Comparison of ENCODE assay signal across 13 cellular contexts in the genomic region with DNA sequence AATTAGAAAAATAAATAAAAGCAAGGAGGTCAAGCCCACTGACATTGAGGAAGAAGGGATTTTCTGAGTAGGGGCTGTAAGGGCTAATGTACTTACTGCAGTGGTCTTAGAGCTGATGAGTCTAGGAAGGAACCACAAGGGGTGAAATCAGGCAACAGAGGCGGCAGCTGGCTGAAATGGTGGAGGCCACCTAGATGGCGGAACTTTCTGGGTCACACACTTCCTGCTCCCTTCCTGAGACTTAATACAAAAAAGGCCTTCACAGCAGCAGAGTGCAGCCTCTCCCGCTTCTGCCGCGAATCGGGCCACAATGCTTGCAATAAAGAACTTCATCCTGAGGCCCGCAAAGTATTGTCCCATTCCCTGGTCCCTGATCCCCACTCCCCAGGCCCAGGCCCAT. TPM values are rescaled to one million over a fixed set of nuclear protein-coding genes. Genes with fewer than 3 reads are reported as not detected.
DNase-seq lines count a peak whose midpoint lies in the region; ATAC-seq and TF ChIP-seq lines count a peak whose summit lies in the region.
"Had no signal": no experiment of that assay in that cellular context is flagged by ENCODE, and none has a peak within 500 bp of the region (broad histone marks: within the 10 kb centered on the region; RNA-seq: fewer than 3 reads in every experiment).

No MANE protein-coding gene starts in this region.

- no peak overlapping the region for H2BK15ac ChIP-seq in mesenchymal stem cell (ENCODE audit: low read depth, poor library complexity, severe bottlenecking)

- H3K4me1 ChIP-seq in mesenchymal stem cell (ENCODE audit: control insufficient read depth, insufficient read depth, low read depth, low read length): peaks cover 2% of the 10 kb centered on the region
- H3K4me1 ChIP-seq: body of pancreas had no signal

- peaks cover 0 to 4% of the 10 kb centered on the region in 2 experiments for H3K27me3 ChIP-seq in mesenchymal stem cell (ENCODE audit: control insufficient read depth in 1 of 2, insufficient read depth in 1 of 2, low read length in 2 of 2)
- H3K27me3 ChIP-seq: body of pancreas had no signal

- H4K8ac ChIP-seq in mesenchymal stem cell (ENCODE audit: low read length): no peak overlapping the region

- H3K4me2 ChIP-seq in mesenchymal stem cell (ENCODE audit: low read length, poor library complexity, severe bottlenecking): peak overlapping the region; percentile 29

- H2BK120ac ChIP-seq in mesenchymal stem cell (ENCODE audit: low read depth, low read length): no peak overlapping the region

- peak; percentile 14 for ATAC-seq in GM21825 (IDR thresholded peaks at IDR 0.05; ENCODE audit: unreplicated experiment)
- ATAC-seq in T-helper 17 cell: no peak
- ATAC-seq: body of pancreas had no signal

- in situ Hi-C loops in GM13976 (cut with MboI; ENCODE audit: low sequenced_read_pairs, unreplicated experiment): no loop called here
- in situ Hi-C loops in G401 (cut with HindIII; ENCODE audit: low sequenced_read_pairs): no loop called here
- in situ Hi-C loops in GM13977 (cut with MboI; ENCODE audit: low pct_unique_long_range_greater_than_20kb, low sequenced_read_pairs, unreplicated experiment): no loop called here

- H3K79me1 ChIP-seq in mesenchymal stem cell (replicated peaks; ENCODE audit: low read length, poor library complexity, severe bottlenecking): peaks cover 2% of the 10 kb centered on the region

- no peak overlapping the region for H4K91ac ChIP-seq in mesenchymal stem cell (ENCODE audit: low read length)

- H2BK5ac ChIP-seq in mesenchymal stem cell (ENCODE audit: low read depth, low read length, poor library complexity, severe bottlenecking): no peak overlapping the region

- TF ChIP-seq CTCF in GM13976 (IDR thresholded peaks at IDR 0.05; ENCODE audit: borderline replicate concordance, control extremely low read depth, extremely low read depth, insufficient read depth, missing control alignments) (no peak), GM13977 (IDR thresholded peaks at IDR 0.05; ENCODE audit: extremely low read depth, insufficient read depth, missing control alignments) (no peak)

- no peak overlapping the region for H3K4me3 ChIP-seq in mesenchymal stem cell (ENCODE audit: insufficient read depth in 1 of 2, low read depth in 1 of 2, low read length in 2 of 2)
- H3K4me3 ChIP-seq: body of pancreas had no signal

- H3K4ac ChIP-seq in mesenchymal stem cell (ENCODE audit: low read depth in 1 of 2, low read length in 2 of 2): no peak overlapping the region

- no peak overlapping the region for H3K14ac ChIP-seq in mesenchymal stem cell (ENCODE audit: low read length in 2 of 2)

- peaks cover 4% of the 10 kb centered on the region for H3K4me1 Mint-ChIP-seq in T-helper 17 cell

- no peak overlapping the region for H3K9ac ChIP-seq in mesenchymal stem cell (ENCODE audit: low read length)

- H2AK5ac ChIP-seq in mesenchymal stem cell (ENCODE audit: low read length, severe bottlenecking): no peak overlapping the region

- no peaks in the 10 kb centered on the region for H3K9me3 ChIP-seq in T-helper 17 cell (ENCODE audit: control insufficient read depth, low read length, poor library complexity, severe bottlenecking)
- H3K9me3 ChIP-seq in mesenchymal stem cell (ENCODE audit: control insufficient read depth, low read length): no peaks in the 10 kb centered on the region
- H3K9me3 ChIP-seq: body of pancreas had no signal

- DNase-seq in GM13976 (ENCODE audit: low spot score): peak; percentile 32
- no peak for DNase-seq in T-helper 17 cell
- DNase-seq in mesenchymal stem cell: no peak
- DNase-seq in G401 (ENCODE audit: low spot score): no peak
- DNase-seq in amygdala (lab: John Stamatoyannopoulos, UW): no peak
- no peak for DNase-seq in MV-4-11 (lab: John Stamatoyannopoulos, UW)
- no peak for DNase-seq in GM13977 (ENCODE audit: low spot score)
- DNase-seq: DMS79; NCI-H1417; stimulated activated CD4-positive, alpha-beta T cell treated with anti-CD3 and anti-CD28 coated beads, Interleukin-2, amount 100 ng/mL, for 48 hours had no signal

- no peak overlapping the region for H3K23ac ChIP-seq in mesenchymal stem cell (ENCODE audit: low read length in 2 of 2)

- no peak overlapping the region for H3K27ac Mint-ChIP-seq in T-helper 17 cell

- H2AFZ ChIP-seq in mesenchymal stem cell (ENCODE audit: low read depth, low read length): no peak overlapping the region

- no peak overlapping the region for H2BK12ac ChIP-seq in mesenchymal stem cell (ENCODE audit: low read length in 2 of 2)

- 85% methylated on average over 5 of the region's 7 CpGs for WGBS in mesenchymal stem cell

- peaks cover 6 to 11% of the 10 kb centered on the region in 2 experiments for H3K36me3 ChIP-seq in mesenchymal stem cell (ENCODE audit: control insufficient read depth in 1 of 2, insufficient read depth in 2 of 2, low read depth in 1 of 2, low read length in 2 of 2)

- no peak overlapping the region for H3K18ac ChIP-seq in mesenchymal stem cell (ENCODE audit: low read depth in 1 of 2, low read length in 2 of 2)

- no peaks in the 10 kb centered on the region for H3K27me3 Mint-ChIP-seq in T-helper 17 cell

- H3K4me3 Mint-ChIP-seq in T-helper 17 cell: peak overlapping the region; percentile 47

- no peaks in the 10 kb centered on the region for H3K36me3 Mint-ChIP-seq in T-helper 17 cell (ENCODE audit: low read depth)

- H3K27ac ChIP-seq in mesenchymal stem cell (ENCODE audit: low read length, poor library complexity, severe bottlenecking): no peak overlapping the region
- H3K27ac ChIP-seq: body of pancreas had no signal

RNA-seq across cellular contexts. Expression of a gene that starts 15.4 kb away (rescaled TPM):
- total RNA-seq in T-helper 17 cell: 10 to 100 TPM; 32.4 to 35.4 TPM
- 108 TPM for polyA plus RNA-seq in mesenchymal stem cell (2013, experiment 1 of 2)
- polyA plus RNA-seq in mesenchymal stem cell (2013, experiment 2 of 2): 108 TPM
- total RNA-seq in G401 (2014; rRNA removed; shearing (Covaris generic)): 86.3 and 127 TPM in 2 replicates

RNA-seq across cellular contexts. Expression of a gene that starts 42.9 kb away (rescaled TPM):
- total RNA-seq in T-helper 17 cell: 10 to 100 TPM; 23.4 to 40.1 TPM
- 5.2 TPM for polyA plus RNA-seq in mesenchymal stem cell (2013, experiment 1 of 2)
- 4.3 TPM for polyA plus RNA-seq in mesenchymal stem cell (2013, experiment 2 of 2)
- total RNA-seq in G401 (2014; rRNA removed; shearing (Covaris generic)): 3.4 and 3.7 TPM in 2 replicates

RNA-seq across cellular contexts. Expression of a gene that starts 53.8 kb away (rescaled TPM):
- 10 to 100 TPM; 57.7 to 68.3 TPM for total RNA-seq in T-helper 17 cell
- not detected for polyA plus RNA-seq in mesenchymal stem cell (2013, experiment 1 of 2)
- not detected for polyA plus RNA-seq in mesenchymal stem cell (2013, experiment 2 of 2)
- total RNA-seq in G401 (2014; rRNA removed; shearing (Covaris generic)): not detected in 2 replicates
- total RNA-seq: body of pancreas, myocyte had no signal

RNA-seq across cellular contexts. Expression of a gene that starts 58.7 kb away (rescaled TPM):
- 100 to 1,000 TPM; 347 to 400 TPM for total RNA-seq in T-helper 17 cell
- not detected for polyA plus RNA-seq in mesenchymal stem cell (2013, experiment 1 of 2)
- polyA plus RNA-seq in mesenchymal stem cell (2013, experiment 2 of 2): not detected
- total RNA-seq in G401 (2014; rRNA removed; shearing (Covaris generic)): not detected in 2 replicates

Comparison
In these comparisons a context has a peak if more than half of its experiments do, and no peak if none do; other contexts are left out.
1. RNA of a gene that starts 53.8 kb away (total RNA-seq): 57.7 to 68.3 TPM in T-helper 17 cell; not detected in G401; every median in the first group is over 10 times any median in the second.